20 cellular contexts compared by ENCODE assay signal in genomic region chr2:239715606-239716005, GRCh38.
"Had no signal": no experiment of that assay in that cellular context is flagged by ENCODE, and none has a peak within 500 bp of the region (broad histone marks: within the 10 kb centered on the region; RNA-seq: fewer than 3 reads in every experiment).

No MANE protein-coding gene starts in this region.

- H3K27me3 ChIP-seq: cardiac muscle cell, pancreas, thyroid gland, uterus had no signal

- FAIRE-seq: pancreas had no signal

- ATAC-seq: activated CD8-positive, alpha-beta T cell treated with anti-CD3 and anti-CD28 coated beads, Interleukin-2, amount 10 ng/mL, durations not matched to agents 7 days and 5 days; activated naive CD4-positive, alpha-beta T cell treated with anti-CD3 and anti-CD28 coated beads, Interleukin-2, amount 50 U/mL, for 72 hours; activated T-cell treated with anti-CD3 and anti-CD28 coated beads, Interleukin-2, amount 50 U/mL, for 72 hours; mucosa of descending colon; pancreas; SK-N-SH treated with all-trans-retinoic acid at 6 μM for 48 hours; T-cell had no signal

- H3K4me1 ChIP-seq: pancreas had no signal

- H3K4me3 ChIP-seq: cardiac muscle cell, mucosa of descending colon, pancreas, thyroid gland, uterus had no signal

- H3K9me3 ChIP-seq: neutrophil, pancreas, thyroid gland, uterus had no signal

- H3K27ac ChIP-seq: cardiac muscle cell, epithelial cell of prostate, neutrophil, pancreas, thyroid gland, uterus had no signal

- DNase-seq: activated CD4-positive, alpha-beta T cell treated with anti-CD3 and anti-CD28 coated beads for 48 hours; activated CD4-positive, CD25-positive, alpha-beta regulatory T cell; activated CD8-positive, alpha-beta T cell treated with anti-CD3 and anti-CD28 coated beads, Interleukin-2, amount 10 ng/mL, durations not matched to agents 7 days and 5 days; activated gamma-delta T cell treated with Interleukin-2 at 50 U/mL for 16 hours; activated T-cell treated with anti-CD3 and anti-CD28 coated beads, Interleukin-2, amount 50 U/mL, for 72 hours; foreskin fibroblast; mammary epithelial cell; mucosa of descending colon; naive B cell; pancreas; stimulated activated naive CD4-positive, alpha-beta T cell; T-helper 9 cell; thyroid gland had no signal

- H3K36me3 ChIP-seq: cardiac muscle cell, neutrophil, pancreas, thyroid gland, uterus had no signal
